10 cellular contexts compared by ENCODE assay signal in genomic region chr1:200242379-200243041, GRCh38.
A peak's percentile ranks its signal among the peaks of the same experiment; 100 is the strongest.
DNase-seq lines count a peak whose midpoint lies in the region; FAIRE-seq and TF ChIP-seq lines count a peak whose summit lies in the region.
"Had no signal": no experiment of that assay in that cellular context is flagged by ENCODE, and none has a peak within 500 bp of the region (broad histone marks: within the 10 kb centered on the region; RNA-seq: fewer than 3 reads in every experiment).

No MANE protein-coding gene starts in this region.

- no peak overlapping the region for H2AFZ ChIP-seq in mesenchymal stem cell (ENCODE audit: low read depth, low read length)

- peak overlapping the region; percentile 53 for H3K9ac ChIP-seq in mesenchymal stem cell (ENCODE audit: low read length)

- peak overlapping the region; percentile 57 for H3K4me2 ChIP-seq in mesenchymal stem cell (ENCODE audit: low read length, poor library complexity, severe bottlenecking)

- H3K27ac Mint-ChIP-seq in activated T-helper 1 cell treated with anti-CD3 and anti-CD28 coated beads, Interleukin-12 subunit alpha, Interleukin-12 subunit beta, Interleukin-2, Interleukin-4 antibody, amounts not matched to agents 30 ng/mL and 10 ng/mL and 1 ng/mL, durations not matched to agents 14 hours and 24 hours and 36 hours: no peak overlapping the region

- no peak overlapping the region for H3K23ac ChIP-seq in mesenchymal stem cell (ENCODE audit: low read length in 2 of 2)

- peaks cover 12% of the 10 kb centered on the region for H3K4me1 Mint-ChIP-seq in activated T-helper 1 cell treated with anti-CD3 and anti-CD28 coated beads, Interleukin-12 subunit alpha, Interleukin-12 subunit beta, Interleukin-2, Interleukin-4 antibody, amounts not matched to agents 30 ng/mL and 10 ng/mL and 1 ng/mL, durations not matched to agents 14 hours and 24 hours and 36 hours (ENCODE audit: low read depth)

- DNase-seq in AML-193 (lab: John Stamatoyannopoulos, UW) (peak; percentile 11 to 32), NCI-H1092 treated with DMSO at 0.1 percent for 48 hours (lab: John Stamatoyannopoulos, UW) (peak; percentile 69), astrocyte of the spinal cord (ENCODE audit: low read depth, low spot score) (no peak), mesenchymal stem cell (peak; percentile 90), GM19238 (ENCODE audit: insufficient read length, low spot score) (no peak), activated gamma-delta T cell (lab: John Stamatoyannopoulos, UW) (no peak), urothelium cell line (ENCODE audit: low spot score) (no peak)
- DNase-seq in activated T-helper 1 cell treated with anti-CD3 and anti-CD28 coated beads, Interleukin-12 subunit alpha, Interleukin-12 subunit beta, Interleukin-2, Interleukin-4 antibody, amounts not matched to agents 30 ng/mL and 10 ng/mL and 1 ng/mL, durations not matched to agents 14 hours and 24 hours and 36 hours (ENCODE audit: low spot score): no peak

- no peak overlapping the region for H2AK5ac ChIP-seq in mesenchymal stem cell (ENCODE audit: low read length, severe bottlenecking)

- peak overlapping the region; percentile 64 for H2BK120ac ChIP-seq in mesenchymal stem cell (ENCODE audit: low read depth, low read length)

- H3K27ac ChIP-seq in mesenchymal stem cell (ENCODE audit: low read length, poor library complexity, severe bottlenecking): no peak overlapping the region
- H3K27ac ChIP-seq: epithelial cell of prostate had no signal

- no peaks in the 10 kb centered on the region for H3K27me3 ChIP-seq in mesenchymal stem cell (ENCODE audit: control insufficient read depth in 1 of 2, insufficient read depth in 1 of 2, low read length in 2 of 2)

- H2BK12ac ChIP-seq in mesenchymal stem cell (ENCODE audit: low read length in 2 of 2): no peak overlapping the region

- no peak overlapping the region for H3K14ac ChIP-seq in mesenchymal stem cell (ENCODE audit: low read length in 2 of 2)

- no peak overlapping the region for H2BK5ac ChIP-seq in mesenchymal stem cell (ENCODE audit: low read depth, low read length, poor library complexity, severe bottlenecking)

- peaks cover 2% of the 10 kb centered on the region for H3K36me3 Mint-ChIP-seq in activated T-helper 1 cell treated with anti-CD3 and anti-CD28 coated beads, Interleukin-12 subunit alpha, Interleukin-12 subunit beta, Interleukin-2, Interleukin-4 antibody, amounts not matched to agents 30 ng/mL and 10 ng/mL and 1 ng/mL, durations not matched to agents 14 hours and 24 hours and 36 hours (ENCODE audit: low read depth)

- no peak for TF ChIP-seq CTCF in astrocyte of the spinal cord (IDR thresholded peaks at IDR 0.05; ENCODE audit: low read depth, low read length)

- whole genome bisulfite sequencing in mesenchymal stem cell: 2% methylated on average over 10 of the region's 10 CpGs

- intact Hi-C loops in activated T-helper 1 cell treated with anti-CD3 and anti-CD28 coated beads, Interleukin-12 subunit alpha, Interleukin-12 subunit beta, Interleukin-2, Interleukin-4 antibody, amounts not matched to agents 30 ng/mL and 10 ng/mL and 1 ng/mL, durations not matched to agents 14 hours and 24 hours and 36 hours (cut with micrococcal nuclease): no loop called here

- in situ Hi-C loops in astrocyte of the spinal cord (cut with HindIII; ENCODE audit: low sequenced_read_pairs): no loop called here

- H2BK15ac ChIP-seq in mesenchymal stem cell (ENCODE audit: low read depth, poor library complexity, severe bottlenecking): no peak overlapping the region

- no peak overlapping the region for H4K91ac ChIP-seq in mesenchymal stem cell (ENCODE audit: low read length)

- peak overlapping the region; percentile 68 to 86 for H3K18ac ChIP-seq in mesenchymal stem cell (ENCODE audit: low read depth in 1 of 2, low read length in 2 of 2)

- H3K27me3 Mint-ChIP-seq in activated T-helper 1 cell treated with anti-CD3 and anti-CD28 coated beads, Interleukin-12 subunit alpha, Interleukin-12 subunit beta, Interleukin-2, Interleukin-4 antibody, amounts not matched to agents 30 ng/mL and 10 ng/mL and 1 ng/mL, durations not matched to agents 14 hours and 24 hours and 36 hours (ENCODE audit: insufficient read depth): peaks cover 36% of the 10 kb centered on the region

- FAIRE-seq in urothelium cell line (lab: Jason Lieb, UNC): no peak
- FAIRE-seq: RCC 7860 had no signal

- no peaks in the 10 kb centered on the region for H3K9me3 Mint-ChIP-seq in activated T-helper 1 cell treated with anti-CD3 and anti-CD28 coated beads, Interleukin-12 subunit alpha, Interleukin-12 subunit beta, Interleukin-2, Interleukin-4 antibody, amounts not matched to agents 30 ng/mL and 10 ng/mL and 1 ng/mL, durations not matched to agents 14 hours and 24 hours and 36 hours

- H4K8ac ChIP-seq in mesenchymal stem cell (ENCODE audit: low read length): no peak overlapping the region

- H3K4ac ChIP-seq in mesenchymal stem cell (ENCODE audit: low read depth in 1 of 2, low read length in 2 of 2): peak overlapping the region in 1 of 2 experiments; percentile 87

- no peaks in the 10 kb centered on the region for H3K9me3 ChIP-seq in mesenchymal stem cell (ENCODE audit: control insufficient read depth, low read length)

- H3K4me3 ChIP-seq in astrocyte of the spinal cord (ENCODE audit: low read depth, low read length): peak overlapping the region; percentile 2
- peak overlapping the region in 1 of 2 experiments; percentile 57 for H3K4me3 ChIP-seq in mesenchymal stem cell (ENCODE audit: insufficient read depth in 1 of 2, low read depth in 1 of 2, low read length in 2 of 2)

- no peaks in the 10 kb centered on the region for H3K36me3 ChIP-seq in mesenchymal stem cell (ENCODE audit: control insufficient read depth in 1 of 2, insufficient read depth in 2 of 2, low read depth in 1 of 2, low read length in 2 of 2)

- no peaks in the 10 kb centered on the region for H3K4me1 ChIP-seq in mesenchymal stem cell (ENCODE audit: control insufficient read depth, insufficient read depth, low read depth, low read length)

- no peaks in the 10 kb centered on the region for H3K79me1 ChIP-seq in mesenchymal stem cell (replicated peaks; ENCODE audit: low read length, poor library complexity, severe bottlenecking)

- no peak overlapping the region for H3K4me3 Mint-ChIP-seq in activated T-helper 1 cell treated with anti-CD3 and anti-CD28 coated beads, Interleukin-12 subunit alpha, Interleukin-12 subunit beta, Interleukin-2, Interleukin-4 antibody, amounts not matched to agents 30 ng/mL and 10 ng/mL and 1 ng/mL, durations not matched to agents 14 hours and 24 hours and 36 hours

Comparison
In these comparisons a context has a peak if more than half of its experiments do, and no peak if none do; other contexts are left out.
1. DNase-seq: peak in AML-193 (2 of 2), NCI-H1092 treated with DMSO at 0.1 percent for 48 hours (single experiment) and mesenchymal stem cell (single experiment); none in astrocyte of the spinal cord (single experiment), GM19238 (single experiment), activated gamma-delta T cell (single experiment), urothelium cell line (single experiment) and activated T-helper 1 cell treated with anti-CD3 and anti-CD28 coated beads, Interleukin-12 subunit alpha, Interleukin-12 subunit beta, Interleukin-2, Interleukin-4 antibody, amounts not matched to agents 30 ng/mL and 10 ng/mL and 1 ng/mL, durations not matched to agents 14 hours and 24 hours and 36 hours (single experiment).